In genomic region chr5:129116797-129117196, GRCh38 we compare ENCODE assay signal across 33 cellular contexts.
"Had no signal": no experiment of that assay in that cellular context is flagged by ENCODE, and none has a peak within 500 bp of the region (broad histone marks: within the 10 kb centered on the region; RNA-seq: fewer than 3 reads in every experiment).

No MANE protein-coding gene starts in this region.

- H3K36me3 Mint-ChIP-seq: activated naive CD8-positive, alpha-beta T cell treated with anti-CD3 and anti-CD28 coated beads, Interleukin-2, amount 10 ng/mL, durations not matched to agents 7 days and 5 days; brain had no signal

- H3K4me3 Mint-ChIP-seq: activated CD4-positive, alpha-beta memory T cell treated with anti-CD3 and anti-CD28 coated beads, Interleukin-2, amount 10 ng/mL, durations not matched to agents 7 days and 5 days; activated CD4-positive, alpha-beta T cell treated with anti-CD3 and anti-CD28 coated beads for 36 hours; activated CD4-positive, alpha-beta T cell treated with anti-CD3 and anti-CD28 coated beads, Interleukin-2, amount 10 ng/mL, durations not matched to agents 7 days and 5 days; activated CD8-positive, alpha-beta memory T cell treated with anti-CD3 and anti-CD28 coated beads, Interleukin-2, amount 10 ng/mL, durations not matched to agents 7 days and 5 days; activated CD8-positive, alpha-beta T cell treated with anti-CD3 and anti-CD28 coated beads, Interleukin-2, amount 10 ng/mL, durations not matched to agents 7 days and 5 days; activated naive CD4-positive, alpha-beta T cell treated with anti-CD3 and anti-CD28 coated beads, Interleukin-2, amount 10 ng/mL, durations not matched to agents 7 days and 5 days; activated naive CD4-positive, alpha-beta T cell treated with anti-CD3 and anti-CD28 coated beads, Interleukin-2, amount 50 U/mL, for 24 hours; activated naive CD8-positive, alpha-beta T cell; activated naive CD8-positive, alpha-beta T cell treated with anti-CD3 and anti-CD28 coated beads, Interleukin-2, amount 10 ng/mL, durations not matched to agents 7 days and 5 days; activated naive CD8-positive, alpha-beta T cell treated with anti-CD3 and anti-CD28 coated beads, Interleukin-2, amount 50 U/mL, for 24 hours; activated T-cell treated with anti-CD3 and anti-CD28 coated beads, Interleukin-2, amount 50 U/mL, for 24 hours; brain; central memory CD8-positive, alpha-beta T cell; T-helper 17 cell had no signal

- H3K4me1 Mint-ChIP-seq: activated naive CD4-positive, alpha-beta T cell treated with anti-CD3 and anti-CD28 coated beads, Interleukin-2, amount 10 ng/mL, durations not matched to agents 7 days and 5 days; activated naive CD4-positive, alpha-beta T cell treated with anti-CD3 and anti-CD28 coated beads, Interleukin-2, amount 50 U/mL, for 24 hours; activated naive CD8-positive, alpha-beta T cell treated with anti-CD3 and anti-CD28 coated beads, Interleukin-2, amount 10 ng/mL, durations not matched to agents 7 days and 5 days; central memory CD8-positive, alpha-beta T cell had no signal

- DNase-seq: activated CD4-positive, alpha-beta memory T cell treated with anti-CD3 and anti-CD28 coated beads, Interleukin-2, amount 10 ng/mL, durations not matched to agents 7 days and 5 days; activated CD4-positive, alpha-beta T cell treated with anti-CD3 and anti-CD28 coated beads for 1 hour; activated CD4-positive, alpha-beta T cell treated with anti-CD3 and anti-CD28 coated beads for 36 hours; activated CD4-positive, alpha-beta T cell treated with anti-CD3 and anti-CD28 coated beads for 48 hours; activated CD4-positive, alpha-beta T cell treated with anti-CD3 and anti-CD28 coated beads, Interleukin-2, amount 10 ng/mL, durations not matched to agents 7 days and 5 days; activated CD4-positive, alpha-beta T cell treated with anti-CD3 and anti-CD28 coated beads, Interleukin-2, amount 50 U/mL, for 48 hours; activated CD4-positive, CD25-positive, alpha-beta regulatory T cell; activated CD8-positive, alpha-beta memory T cell treated with anti-CD3 and anti-CD28 coated beads for 24 hours; activated CD8-positive, alpha-beta memory T cell treated with anti-CD3 and anti-CD28 coated beads, Interleukin-2, amount 10 ng/mL, durations not matched to agents 7 days and 5 days; activated CD8-positive, alpha-beta memory T cell treated with anti-CD3 and anti-CD28 coated beads, Interleukin-2, amount 50 U/mL, for 48 hours; activated CD8-positive, alpha-beta T cell treated with anti-CD3 and anti-CD28 coated beads, Interleukin-2, amount 10 ng/mL, durations not matched to agents 7 days and 5 days; activated effector memory CD4-positive, alpha-beta T cell treated with Interleukin-2 at 50 U/mL for 16 hours; activated gamma-delta T cell; activated naive CD4-positive, alpha-beta T cell treated with anti-CD3 and anti-CD28 coated beads, Interleukin-2, amount 10 ng/mL, durations not matched to agents 7 days and 5 days; activated naive CD4-positive, alpha-beta T cell treated with Interleukin-2 at 50 U/mL for 16 hours; activated naive CD8-positive, alpha-beta T cell treated with anti-CD3 and anti-CD28 coated beads, Interleukin-2, amount 10 ng/mL, durations not matched to agents 7 days and 5 days; activated naive CD8-positive, alpha-beta T cell treated with anti-CD3 and anti-CD28 coated beads, Interleukin-2, amount 50 U/mL, for 24 hours; activated T-cell treated with anti-CD3 and anti-CD28 coated beads, Interleukin-2, amount 50 U/mL, for 24 hours; activated T-cell treated with anti-CD3 and anti-CD28 coated beads, Interleukin-2, amount 50 U/mL, for 48 hours; amygdala; anterior cingulate cortex; caudate nucleus; cerebellar nuclear complex; T-helper 17 cell had no signal

- H3K4me1 ChIP-seq: ascending aorta had no signal

- H3K27me3 ChIP-seq: ascending aorta, cardiac muscle cell had no signal

- H3K9me3 ChIP-seq: ascending aorta had no signal

- H3K27ac ChIP-seq: ascending aorta, VCaP had no signal

- H3K27ac Mint-ChIP-seq: activated CD4-positive, alpha-beta memory T cell treated with anti-CD3 and anti-CD28 coated beads, Interleukin-2, amount 10 ng/mL, durations not matched to agents 7 days and 5 days; activated CD4-positive, alpha-beta T cell treated with anti-CD3 and anti-CD28 coated beads for 36 hours; activated CD4-positive, alpha-beta T cell treated with anti-CD3 and anti-CD28 coated beads, Interleukin-2, amount 10 ng/mL, durations not matched to agents 7 days and 5 days; activated CD8-positive, alpha-beta memory T cell treated with anti-CD3 and anti-CD28 coated beads, Interleukin-2, amount 10 ng/mL, durations not matched to agents 7 days and 5 days; activated CD8-positive, alpha-beta T cell treated with anti-CD3 and anti-CD28 coated beads, Interleukin-2, amount 10 ng/mL, durations not matched to agents 7 days and 5 days; activated naive CD4-positive, alpha-beta T cell treated with anti-CD3 and anti-CD28 coated beads, Interleukin-2, amount 10 ng/mL, durations not matched to agents 7 days and 5 days; activated naive CD4-positive, alpha-beta T cell treated with anti-CD3 and anti-CD28 coated beads, Interleukin-2, amount 50 U/mL, for 24 hours; activated naive CD8-positive, alpha-beta T cell; activated naive CD8-positive, alpha-beta T cell treated with anti-CD3 and anti-CD28 coated beads, Interleukin-2, amount 10 ng/mL, durations not matched to agents 7 days and 5 days; activated naive CD8-positive, alpha-beta T cell treated with anti-CD3 and anti-CD28 coated beads, Interleukin-2, amount 50 U/mL, for 24 hours; activated T-cell treated with anti-CD3 and anti-CD28 coated beads, Interleukin-2, amount 50 U/mL, for 24 hours; activated T-helper 2 cell treated with anti-CD3 and anti-CD28 coated beads, Interferon-gamma antibody, Interleukin-2, Interleukin-4, amounts not matched to agents 10 μg/mL and 5 μg/mL and 100 μg/mL, durations not matched to agents 14 hours and 24 hours and 36 hours; brain; T-helper 17 cell had no signal

- H3K4me3 ChIP-seq: ascending aorta, cardiac muscle cell had no signal

- H3K9me3 Mint-ChIP-seq: activated CD4-positive, alpha-beta memory T cell treated with anti-CD3 and anti-CD28 coated beads, Interleukin-2, amount 10 ng/mL, durations not matched to agents 7 days and 5 days; activated CD4-positive, alpha-beta T cell treated with anti-CD3 and anti-CD28 coated beads, Interleukin-2, amount 10 ng/mL, durations not matched to agents 7 days and 5 days; activated naive CD4-positive, alpha-beta T cell treated with anti-CD3 and anti-CD28 coated beads, Interleukin-2, amount 10 ng/mL, durations not matched to agents 7 days and 5 days; activated naive CD4-positive, alpha-beta T cell treated with anti-CD3 and anti-CD28 coated beads, Interleukin-2, amount 50 U/mL, for 24 hours; activated naive CD8-positive, alpha-beta T cell treated with anti-CD3 and anti-CD28 coated beads, Interleukin-2, amount 10 ng/mL, durations not matched to agents 7 days and 5 days; activated naive CD8-positive, alpha-beta T cell treated with anti-CD3 and anti-CD28 coated beads, Interleukin-2, amount 50 U/mL, for 24 hours; activated T-cell treated with anti-CD3 and anti-CD28 coated beads, Interleukin-2, amount 50 U/mL, for 24 hours; activated T-helper 2 cell treated with anti-CD3 and anti-CD28 coated beads, Interferon-gamma antibody, Interleukin-2, Interleukin-4, amounts not matched to agents 10 μg/mL and 5 μg/mL and 100 μg/mL, durations not matched to agents 14 hours and 24 hours and 36 hours; brain; central memory CD8-positive, alpha-beta T cell had no signal

- H3K27me3 Mint-ChIP-seq: activated CD4-positive, alpha-beta memory T cell treated with anti-CD3 and anti-CD28 coated beads, Interleukin-2, amount 10 ng/mL, durations not matched to agents 7 days and 5 days; activated CD4-positive, alpha-beta T cell treated with anti-CD3 and anti-CD28 coated beads for 36 hours; activated CD4-positive, alpha-beta T cell treated with anti-CD3 and anti-CD28 coated beads, Interleukin-2, amount 10 ng/mL, durations not matched to agents 7 days and 5 days; activated CD8-positive, alpha-beta memory T cell treated with anti-CD3 and anti-CD28 coated beads, Interleukin-2, amount 10 ng/mL, durations not matched to agents 7 days and 5 days; activated naive CD4-positive, alpha-beta T cell treated with anti-CD3 and anti-CD28 coated beads, Interleukin-2, amount 10 ng/mL, durations not matched to agents 7 days and 5 days; activated naive CD4-positive, alpha-beta T cell treated with anti-CD3 and anti-CD28 coated beads, Interleukin-2, amount 50 U/mL, for 24 hours; activated naive CD8-positive, alpha-beta T cell; activated naive CD8-positive, alpha-beta T cell treated with anti-CD3 and anti-CD28 coated beads, Interleukin-2, amount 10 ng/mL, durations not matched to agents 7 days and 5 days; activated naive CD8-positive, alpha-beta T cell treated with anti-CD3 and anti-CD28 coated beads, Interleukin-2, amount 50 U/mL, for 24 hours; activated T-cell treated with anti-CD3 and anti-CD28 coated beads, Interleukin-2, amount 50 U/mL, for 24 hours; brain; central memory CD8-positive, alpha-beta T cell; T-helper 17 cell had no signal

- ATAC-seq: activated CD4-positive, alpha-beta T cell treated with anti-CD3 and anti-CD28 coated beads for 36 hours; activated CD4-positive, CD25-positive, alpha-beta regulatory T cell treated with anti-CD3 and anti-CD28 coated beads, Interleukin-2, amount 50 U/mL, for 24 hours; activated CD8-positive, alpha-beta memory T cell treated with anti-CD3 and anti-CD28 coated beads, Interleukin-2, amount 10 ng/mL, durations not matched to agents 7 days and 5 days; activated CD8-positive, alpha-beta T cell treated with anti-CD3 and anti-CD28 coated beads, Interleukin-2, amount 10 ng/mL, durations not matched to agents 7 days and 5 days; activated naive CD8-positive, alpha-beta T cell treated with anti-CD3 and anti-CD28 coated beads, Interleukin-2, amount 50 U/mL, for 24 hours; T-helper 17 cell had no signal
